20 cellular contexts compared by ENCODE assay signal in genomic region chr5:167245871-167246270, GRCh38.
DNase-seq lines count a peak whose midpoint lies in the region; TF ChIP-seq lines count a peak whose summit lies in the region.
"Had no signal": no experiment of that assay in that cellular context is flagged by ENCODE, and none has a peak within 500 bp of the region (broad histone marks: within the 10 kb centered on the region; RNA-seq: fewer than 3 reads in every experiment).

No MANE protein-coding gene starts in this region.

- H3K4me3 Mint-ChIP-seq in chondrocyte (ENCODE audit: unreplicated experiment) = no peak overlapping the region
- H3K4me3 Mint-ChIP-seq in activated naive CD4-positive, alpha-beta T cell treated with anti-CD3 and anti-CD28 coated beads for 36 hours = no peak overlapping the region
- H3K4me3 Mint-ChIP-seq: activated CD8-positive, alpha-beta T cell treated with anti-CD3 and anti-CD28 coated beads for 36 hours; activated naive CD8-positive, alpha-beta T cell treated with anti-CD3 and anti-CD28 coated beads for 36 hours; activated T-cell treated with anti-CD3 and anti-CD28 coated beads, Interleukin-2, amount 50 U/mL, for 72 hours; naive B cell had no signal

- CTCF ChIA-PET in activated naive CD4-positive, alpha-beta T cell treated with anti-CD3 and anti-CD28 coated beads for 36 hours (lab: Charles Lee) = no interaction called here

- no peak overlapping the region for H3K27ac Mint-ChIP-seq in chondrocyte (ENCODE audit: unreplicated experiment)
- no peak overlapping the region for H3K27ac Mint-ChIP-seq in activated naive CD4-positive, alpha-beta T cell treated with anti-CD3 and anti-CD28 coated beads for 36 hours
- H3K27ac Mint-ChIP-seq: activated CD8-positive, alpha-beta T cell treated with anti-CD3 and anti-CD28 coated beads for 36 hours; activated naive CD8-positive, alpha-beta T cell treated with anti-CD3 and anti-CD28 coated beads for 36 hours; activated T-cell treated with anti-CD3 and anti-CD28 coated beads, Interleukin-2, amount 50 U/mL, for 72 hours; naive B cell had no signal

- TF ChIP-seq CTCF in 22Rv1 (IDR thresholded peaks at IDR 0.05) = no peak
- no peak for TF ChIP-seq CTCF in chondrocyte (IDR thresholded peaks at IDR 0.05)

- intact Hi-C loops in activated naive CD4-positive, alpha-beta T cell treated with anti-CD3 and anti-CD28 coated beads for 36 hours (cut with micrococcal nuclease) = no loop called here

- no peaks in the 10 kb centered on the region for H3K9me3 Mint-ChIP-seq in chondrocyte (ENCODE audit: low read depth)
- peaks cover 6% of the 10 kb centered on the region for H3K9me3 Mint-ChIP-seq in activated naive CD4-positive, alpha-beta T cell treated with anti-CD3 and anti-CD28 coated beads for 36 hours
- H3K9me3 Mint-ChIP-seq: activated naive CD8-positive, alpha-beta T cell treated with anti-CD3 and anti-CD28 coated beads for 36 hours had no signal

- no peaks in the 10 kb centered on the region for H3K27me3 Mint-ChIP-seq in chondrocyte (ENCODE audit: low read depth)
- no peaks in the 10 kb centered on the region for H3K27me3 Mint-ChIP-seq in activated naive CD4-positive, alpha-beta T cell treated with anti-CD3 and anti-CD28 coated beads for 36 hours (ENCODE audit: low read depth)
- H3K27me3 Mint-ChIP-seq: activated CD8-positive, alpha-beta T cell treated with anti-CD3 and anti-CD28 coated beads for 36 hours; activated naive CD8-positive, alpha-beta T cell treated with anti-CD3 and anti-CD28 coated beads for 36 hours; naive B cell had no signal

- DNase-seq in Daoy (ENCODE audit: low read depth) (peak; percentile 62), RKO (ENCODE audit: low spot score) (peak; percentile 2), glomerular visceral epithelial cell (ENCODE audit: extremely low spot score) (peak; percentile 7), chondrocyte (ENCODE audit: low spot score) (no peak), NCI-H2081 treated with DMSO at 0.1 percent for 48 hours (lab: John Stamatoyannopoulos, UW) (no peak), DMS53 treated with DMSO at 0.1 percent for 48 hours (lab: John Stamatoyannopoulos, UW; ENCODE audit: unreplicated experiment) (no peak)
- no peak for DNase-seq in activated naive CD4-positive, alpha-beta T cell treated with anti-CD3 and anti-CD28 coated beads for 36 hours
- DNase-seq: activated CD8-positive, alpha-beta T cell treated with anti-CD3 and anti-CD28 coated beads for 36 hours; activated naive CD8-positive, alpha-beta T cell treated with anti-CD3 and anti-CD28 coated beads for 36 hours; activated T-cell treated with anti-CD3 and anti-CD28 coated beads, Interleukin-2, amount 50 U/mL, for 72 hours; brain microvascular endothelial cell; dermis blood vessel endothelial cell; erythroblast; naive B cell; stimulated activated CD4-positive, alpha-beta T cell treated with anti-CD3 and anti-CD28 coated beads, Interleukin-4, amount 100 ng/mL, for 24 hours; T-helper 2 cell; upper lobe of right lung; WERI-Rb-1 had no signal

- no peaks in the 10 kb centered on the region for H3K36me3 Mint-ChIP-seq in chondrocyte (ENCODE audit: low read depth)
- H3K36me3 Mint-ChIP-seq in activated naive CD4-positive, alpha-beta T cell treated with anti-CD3 and anti-CD28 coated beads for 36 hours (ENCODE audit: low read depth) = no peaks in the 10 kb centered on the region
- H3K36me3 Mint-ChIP-seq: activated naive CD8-positive, alpha-beta T cell treated with anti-CD3 and anti-CD28 coated beads for 36 hours; naive B cell had no signal

- peaks cover 12% of the 10 kb centered on the region for H3K4me1 Mint-ChIP-seq in chondrocyte (ENCODE audit: low read depth)
- no peaks in the 10 kb centered on the region for H3K4me1 Mint-ChIP-seq in activated naive CD4-positive, alpha-beta T cell treated with anti-CD3 and anti-CD28 coated beads for 36 hours (ENCODE audit: low read depth)
- H3K4me1 Mint-ChIP-seq: activated naive CD8-positive, alpha-beta T cell treated with anti-CD3 and anti-CD28 coated beads for 36 hours; naive B cell had no signal

- H3K27ac ChIP-seq in 22Rv1 = peak overlapping the region; percentile 22; the same call in 1 of the 2 replicates
- H3K27ac ChIP-seq: brain microvascular endothelial cell, skin epidermis, upper lobe of right lung, WERI-Rb-1 had no signal

Comparison
In these comparisons a context has a peak if more than half of its experiments do, and no peak if none do; other contexts are left out.
1. DNase-seq: peak in Daoy (single experiment), RKO (single experiment) and glomerular visceral epithelial cell (single experiment); none in chondrocyte (single experiment), NCI-H2081 treated with DMSO at 0.1 percent for 48 hours (single experiment), activated naive CD4-positive, alpha-beta T cell treated with anti-CD3 and anti-CD28 coated beads for 36 hours (single experiment) and DMS53 treated with DMSO at 0.1 percent for 48 hours (single experiment).